Comparison of ENCODE assay signal across 31 cellular contexts in genomic region chr1:210715072-210715471, GRCh38.
A peak's percentile ranks its signal among the peaks of the same experiment; 100 is the strongest.
DNase-seq lines count a peak whose midpoint lies in the region; ATAC-seq lines count a peak whose summit lies in the region.
"Had no signal": no experiment of that assay in that cellular context is flagged by ENCODE, and none has a peak within 500 bp of the region (broad histone marks: within the 10 kb centered on the region; RNA-seq: fewer than 3 reads in every experiment).

No MANE protein-coding gene starts in this region.

- no peak overlapping the region for H3K4me3 Mint-ChIP-seq in activated naive CD8-positive, alpha-beta T cell treated with anti-CD3 and anti-CD28 coated beads, Interleukin-2, amount 50 U/mL, for 24 hours
- H3K4me3 Mint-ChIP-seq in activated naive CD8-positive, alpha-beta T cell treated with anti-CD3 and anti-CD28 coated beads for 36 hours: no peak overlapping the region
- H3K4me3 Mint-ChIP-seq: activated naive CD4-positive, alpha-beta T cell treated with anti-CD3 and anti-CD28 coated beads, Interleukin-2, amount 10 ng/mL, durations not matched to agents 7 days and 5 days; activated T-helper 1 cell treated with anti-CD3 and anti-CD28 coated beads, Interleukin-12 subunit alpha, Interleukin-12 subunit beta, Interleukin-2, Interleukin-4 antibody, amounts not matched to agents 30 ng/mL and 10 ng/mL and 1 ng/mL, durations not matched to agents 14 hours and 24 hours and 36 hours; effector memory CD8-positive, alpha-beta T cell had no signal

- no peak overlapping the region for H3K27ac Mint-ChIP-seq in activated naive CD8-positive, alpha-beta T cell treated with anti-CD3 and anti-CD28 coated beads, Interleukin-2, amount 50 U/mL, for 24 hours
- H3K27ac Mint-ChIP-seq in activated naive CD8-positive, alpha-beta T cell treated with anti-CD3 and anti-CD28 coated beads for 36 hours: no peak overlapping the region
- H3K27ac Mint-ChIP-seq: activated naive CD4-positive, alpha-beta T cell treated with anti-CD3 and anti-CD28 coated beads, Interleukin-2, amount 10 ng/mL, durations not matched to agents 7 days and 5 days; activated T-helper 1 cell treated with anti-CD3 and anti-CD28 coated beads, Interleukin-12 subunit alpha, Interleukin-12 subunit beta, Interleukin-2, Interleukin-4 antibody, amounts not matched to agents 30 ng/mL and 10 ng/mL and 1 ng/mL, durations not matched to agents 14 hours and 24 hours and 36 hours; effector memory CD8-positive, alpha-beta T cell had no signal

- H3K36me3 Mint-ChIP-seq in activated naive CD8-positive, alpha-beta T cell treated with anti-CD3 and anti-CD28 coated beads, Interleukin-2, amount 50 U/mL, for 24 hours (ENCODE audit: low read depth): no peaks in the 10 kb centered on the region
- H3K36me3 Mint-ChIP-seq in activated naive CD8-positive, alpha-beta T cell treated with anti-CD3 and anti-CD28 coated beads for 36 hours: no peaks in the 10 kb centered on the region
- H3K36me3 Mint-ChIP-seq: activated naive CD4-positive, alpha-beta T cell treated with anti-CD3 and anti-CD28 coated beads, Interleukin-2, amount 10 ng/mL, durations not matched to agents 7 days and 5 days had no signal

- no peaks in the 10 kb centered on the region for H3K9me3 Mint-ChIP-seq in activated naive CD8-positive, alpha-beta T cell treated with anti-CD3 and anti-CD28 coated beads, Interleukin-2, amount 50 U/mL, for 24 hours
- H3K9me3 Mint-ChIP-seq in activated naive CD8-positive, alpha-beta T cell treated with anti-CD3 and anti-CD28 coated beads for 36 hours: no peaks in the 10 kb centered on the region
- H3K9me3 Mint-ChIP-seq: activated naive CD4-positive, alpha-beta T cell treated with anti-CD3 and anti-CD28 coated beads, Interleukin-2, amount 10 ng/mL, durations not matched to agents 7 days and 5 days; activated T-helper 1 cell treated with anti-CD3 and anti-CD28 coated beads, Interleukin-12 subunit alpha, Interleukin-12 subunit beta, Interleukin-2, Interleukin-4 antibody, amounts not matched to agents 30 ng/mL and 10 ng/mL and 1 ng/mL, durations not matched to agents 14 hours and 24 hours and 36 hours; effector memory CD8-positive, alpha-beta T cell had no signal

- no peak for DNase-seq in activated naive CD8-positive, alpha-beta T cell treated with anti-CD3 and anti-CD28 coated beads, Interleukin-2, amount 50 U/mL, for 24 hours
- no peak for DNase-seq in activated naive CD8-positive, alpha-beta T cell treated with anti-CD3 and anti-CD28 coated beads for 36 hours
- DNase-seq in MG63 (peak; percentile 22), stromal cell of bone marrow (ENCODE audit: low read depth) (peak; percentile 3), NCI-H1417 (lab: John Stamatoyannopoulos, UW) (no peak), HPDE6-E6E7 (ENCODE audit: extremely low spot score) (no peak)
- DNase-seq in activated CD4-positive, alpha-beta T cell treated with anti-CD3 and anti-CD28 coated beads for 1 hour: no peak
- DNase-seq: activated CD4-positive, alpha-beta T cell treated with anti-CD3 and anti-CD28 coated beads, Interleukin-2, amount 50 U/mL, for 48 hours; activated CD8-positive, alpha-beta memory T cell treated with anti-CD3 and anti-CD28 coated beads, Interleukin-2, amount 50 U/mL, for 4 hours; activated naive CD4-positive, alpha-beta T cell treated with anti-CD3 and anti-CD28 coated beads, Interleukin-2, amount 10 ng/mL, durations not matched to agents 7 days and 5 days; BE2C; cortex of kidney; DMS153; effector memory CD8-positive, alpha-beta T cell; esophagus squamous epithelium; gastrocnemius medialis; hippocampal formation; mesendoderm; NCI-H1105; NCI-H2029; NCI-H526; NK-92 treated with Interleukin-12 subunit alpha and Interleukin-12 subunit beta, amount 100 ng/mL, for 24 hours; PC-9; psoas muscle; SHP77; stimulated activated naive CD4-positive, alpha-beta T cell treated with Interleukin-2 at 50 U/mL for 16 hours; T1000; transverse colon had no signal

- H3K4me1 Mint-ChIP-seq in activated naive CD8-positive, alpha-beta T cell treated with anti-CD3 and anti-CD28 coated beads, Interleukin-2, amount 50 U/mL, for 24 hours: no peaks in the 10 kb centered on the region
- no peaks in the 10 kb centered on the region for H3K4me1 Mint-ChIP-seq in activated naive CD8-positive, alpha-beta T cell treated with anti-CD3 and anti-CD28 coated beads for 36 hours
- H3K4me1 Mint-ChIP-seq: activated naive CD4-positive, alpha-beta T cell treated with anti-CD3 and anti-CD28 coated beads, Interleukin-2, amount 10 ng/mL, durations not matched to agents 7 days and 5 days had no signal

- H3K36me3 ChIP-seq in MG63: no peaks in the 10 kb centered on the region
- H3K36me3 ChIP-seq: BE2C, esophagus squamous epithelium, gastrocnemius medialis, transverse colon had no signal

- H3K27me3 ChIP-seq in MG63: no peaks in the 10 kb centered on the region
- H3K27me3 ChIP-seq: BE2C, esophagus squamous epithelium, gastrocnemius medialis, transverse colon had no signal

- H3K27me3 Mint-ChIP-seq in activated naive CD8-positive, alpha-beta T cell treated with anti-CD3 and anti-CD28 coated beads, Interleukin-2, amount 50 U/mL, for 24 hours: no peaks in the 10 kb centered on the region
- H3K27me3 Mint-ChIP-seq in activated naive CD8-positive, alpha-beta T cell treated with anti-CD3 and anti-CD28 coated beads for 36 hours: no peaks in the 10 kb centered on the region
- H3K27me3 Mint-ChIP-seq: activated naive CD4-positive, alpha-beta T cell treated with anti-CD3 and anti-CD28 coated beads, Interleukin-2, amount 10 ng/mL, durations not matched to agents 7 days and 5 days; effector memory CD8-positive, alpha-beta T cell had no signal

- no peak overlapping the region for H3K4me3 ChIP-seq in MG63
- H3K4me3 ChIP-seq: esophagus squamous epithelium, gastrocnemius medialis, PC-9, psoas muscle, transverse colon had no signal

- peak; percentile 40 for ATAC-seq in activated naive CD8-positive, alpha-beta T cell treated with anti-CD3 and anti-CD28 coated beads, Interleukin-2, amount 50 U/mL, for 24 hours
- peak; percentile 81 for ATAC-seq in esophagus mucosa
- ATAC-seq: effector memory CD8-positive, alpha-beta T cell; gastrocnemius medialis; left lobe of liver; psoas muscle had no signal

- H3K9me3 ChIP-seq in MG63: no peaks in the 10 kb centered on the region
- H3K9me3 ChIP-seq: BE2C, esophagus squamous epithelium, gastrocnemius medialis, psoas muscle, transverse colon had no signal

Comparison
In these comparisons a context has a peak if more than half of its experiments do, and no peak if none do; other contexts are left out.
1. DNase-seq: peak in MG63 (single experiment) and stromal cell of bone marrow (single experiment); none in activated naive CD8-positive, alpha-beta T cell treated with anti-CD3 and anti-CD28 coated beads, Interleukin-2, amount 50 U/mL, for 24 hours (single experiment), activated naive CD8-positive, alpha-beta T cell treated with anti-CD3 and anti-CD28 coated beads for 36 hours (single experiment), activated CD4-positive, alpha-beta T cell treated with anti-CD3 and anti-CD28 coated beads for 1 hour (single experiment), NCI-H1417 (0 of 3) and HPDE6-E6E7 (single experiment).